3 cellular contexts compared by ENCODE assay signal in the genomic region with DNA sequence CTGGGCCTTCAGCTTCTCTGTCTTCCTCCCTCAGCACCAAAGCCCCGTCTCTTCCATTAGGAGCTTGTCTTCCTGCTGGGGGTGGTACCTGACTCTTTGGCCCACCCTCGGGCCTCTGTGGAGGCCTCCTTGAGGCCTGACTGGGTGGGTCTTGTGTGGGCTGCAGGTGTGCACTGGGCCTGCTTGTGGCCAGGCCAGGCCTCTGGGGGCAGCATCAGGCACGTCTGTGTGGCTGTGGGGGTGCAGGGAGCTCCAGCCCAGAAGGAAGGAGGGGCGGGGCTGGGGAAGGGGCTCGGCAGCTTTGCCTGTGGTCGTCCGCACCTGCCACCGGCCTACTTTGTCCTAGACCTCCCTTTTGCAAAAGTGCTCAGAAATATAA.
TF ChIP-seq lines count a peak whose summit lies in the region.

No MANE protein-coding gene starts in this region.

TF ChIP-seq in SK-N-SH, 30 proteins besides CTCF, POLR2A, EP300 and RAD21:
- TF ChIP-seq, protein P1, sequence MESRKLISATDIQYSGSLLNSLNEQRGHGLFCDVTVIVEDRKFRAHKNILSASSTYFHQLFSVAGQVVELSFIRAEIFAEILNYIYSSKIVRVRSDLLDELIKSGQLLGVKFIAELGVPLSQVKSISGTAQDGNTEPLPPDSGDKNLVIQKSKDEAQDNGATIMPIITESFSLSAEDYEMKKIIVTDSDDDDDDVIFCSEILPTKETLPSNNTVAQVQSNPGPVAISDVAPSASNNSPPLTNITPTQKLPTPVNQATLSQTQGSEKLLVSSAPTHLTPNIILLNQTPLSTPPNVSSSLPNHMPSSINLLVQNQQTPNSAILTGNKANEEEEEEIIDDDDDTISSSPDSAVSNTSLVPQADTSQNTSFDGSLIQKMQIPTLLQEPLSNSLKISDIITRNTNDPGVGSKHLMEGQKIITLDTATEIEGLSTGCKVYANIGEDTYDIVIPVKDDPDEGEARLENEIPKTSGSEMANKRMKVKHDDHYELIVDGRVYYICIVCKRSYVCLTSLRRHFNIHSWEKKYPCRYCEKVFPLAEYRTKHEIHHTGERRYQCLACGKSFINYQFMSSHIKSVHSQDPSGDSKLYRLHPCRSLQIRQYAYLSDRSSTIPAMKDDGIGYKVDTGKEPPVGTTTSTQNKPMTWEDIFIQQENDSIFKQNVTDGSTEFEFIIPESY (IDR thresholded peaks at IDR 0.05; ENCODE audit: borderline replicate concordance, low read depth): no peak
- TF ChIP-seq TAF1 (IDR thresholded peaks at IDR 0.05; ENCODE audit: borderline replicate concordance, low read depth, low read length) (no peak), FOXM1 (IDR thresholded peaks at IDR 0.05; ENCODE audit: low read depth) (no peak), SMC3 (IDR thresholded peaks at IDR 0.05; ENCODE audit: low read depth, low read length) (no peak), TEAD4 (IDR thresholded peaks at IDR 0.05; ENCODE audit: borderline replicate concordance, insufficient read depth) (no peak), EZH2phosphoT487 (IDR thresholded peaks at IDR 0.05; ENCODE audit: borderline replicate concordance, low read depth) (no peak)

TF ChIP-seq in SK-N-SH treated with all-trans-retinoic acid at 6 μM for 48 hours, 23 proteins besides CTCF, POLR2A, EP300 and RAD21 (continues in another document):
- no peak for TF ChIP-seq ISL1 (CRISPR knock-in tag; IDR thresholded peaks at IDR 0.05)
- no peak for TF ChIP-seq TCF4 (CRISPR knock-in tag; IDR thresholded peaks at IDR 0.05; ENCODE audit: borderline replicate concordance)
- no peak for TF ChIP-seq SNAI2 (CRISPR knock-in tag; IDR thresholded peaks at IDR 0.05)
- TF ChIP-seq, protein P2, sequence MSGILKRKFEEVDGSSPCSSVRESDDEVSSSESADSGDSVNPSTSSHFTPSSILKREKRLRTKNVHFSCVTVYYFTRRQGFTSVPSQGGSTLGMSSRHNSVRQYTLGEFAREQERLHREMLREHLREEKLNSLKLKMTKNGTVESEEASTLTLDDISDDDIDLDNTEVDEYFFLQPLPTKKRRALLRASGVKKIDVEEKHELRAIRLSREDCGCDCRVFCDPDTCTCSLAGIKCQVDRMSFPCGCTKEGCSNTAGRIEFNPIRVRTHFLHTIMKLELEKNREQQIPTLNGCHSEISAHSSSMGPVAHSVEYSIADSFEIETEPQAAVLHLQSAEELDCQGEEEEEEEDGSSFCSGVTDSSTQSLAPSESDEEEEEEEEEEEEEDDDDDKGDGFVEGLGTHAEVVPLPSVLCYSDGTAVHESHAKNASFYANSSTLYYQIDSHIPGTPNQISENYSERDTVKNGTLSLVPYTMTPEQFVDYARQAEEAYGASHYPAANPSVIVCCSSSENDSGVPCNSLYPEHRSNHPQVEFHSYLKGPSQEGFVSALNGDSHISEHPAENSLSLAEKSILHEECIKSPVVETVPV (CRISPR knock-in tag; IDR thresholded peaks at IDR 0.05): no peak
- TF ChIP-seq BACH2 (CRISPR knock-in tag; IDR thresholded peaks at IDR 0.05; ENCODE audit: borderline replicate concordance): no peak
- no peak for TF ChIP-seq RARB (CRISPR knock-in tag; IDR thresholded peaks at IDR 0.05)
- no peak for TF ChIP-seq ZC3H10 (CRISPR knock-in tag; IDR thresholded peaks at IDR 0.05)
- no peak for TF ChIP-seq OSR1 (CRISPR knock-in tag; IDR thresholded peaks at IDR 0.05)
- TF ChIP-seq, protein P3, sequence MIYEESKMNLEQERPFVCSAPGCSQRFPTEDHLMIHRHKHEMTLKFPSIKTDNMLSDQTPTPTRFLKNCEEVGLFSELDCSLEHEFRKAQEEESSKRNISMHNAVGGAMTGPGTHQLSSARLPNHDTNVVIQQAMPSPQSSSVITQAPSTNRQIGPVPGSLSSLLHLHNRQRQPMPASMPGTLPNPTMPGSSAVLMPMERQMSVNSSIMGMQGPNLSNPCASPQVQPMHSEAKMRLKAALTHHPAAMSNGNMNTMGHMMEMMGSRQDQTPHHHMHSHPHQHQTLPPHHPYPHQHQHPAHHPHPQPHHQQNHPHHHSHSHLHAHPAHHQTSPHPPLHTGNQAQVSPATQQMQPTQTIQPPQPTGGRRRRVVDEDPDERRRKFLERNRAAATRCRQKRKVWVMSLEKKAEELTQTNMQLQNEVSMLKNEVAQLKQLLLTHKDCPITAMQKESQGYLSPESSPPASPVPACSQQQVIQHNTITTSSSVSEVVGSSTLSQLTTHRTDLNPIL (CRISPR knock-in tag; IDR thresholded peaks at IDR 0.05; ENCODE audit: low read depth): no peak
- TF ChIP-seq, protein P4, sequence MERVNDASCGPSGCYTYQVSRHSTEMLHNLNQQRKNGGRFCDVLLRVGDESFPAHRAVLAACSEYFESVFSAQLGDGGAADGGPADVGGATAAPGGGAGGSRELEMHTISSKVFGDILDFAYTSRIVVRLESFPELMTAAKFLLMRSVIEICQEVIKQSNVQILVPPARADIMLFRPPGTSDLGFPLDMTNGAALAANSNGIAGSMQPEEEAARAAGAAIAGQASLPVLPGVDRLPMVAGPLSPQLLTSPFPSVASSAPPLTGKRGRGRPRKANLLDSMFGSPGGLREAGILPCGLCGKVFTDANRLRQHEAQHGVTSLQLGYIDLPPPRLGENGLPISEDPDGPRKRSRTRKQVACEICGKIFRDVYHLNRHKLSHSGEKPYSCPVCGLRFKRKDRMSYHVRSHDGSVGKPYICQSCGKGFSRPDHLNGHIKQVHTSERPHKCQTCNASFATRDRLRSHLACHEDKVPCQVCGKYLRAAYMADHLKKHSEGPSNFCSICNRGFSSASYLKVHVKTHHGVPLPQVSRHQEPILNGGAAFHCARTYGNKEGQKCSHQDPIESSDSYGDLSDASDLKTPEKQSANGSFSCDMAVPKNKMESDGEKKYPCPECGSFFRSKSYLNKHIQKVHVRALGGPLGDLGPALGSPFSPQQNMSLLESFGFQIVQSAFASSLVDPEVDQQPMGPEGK (CRISPR knock-in tag; IDR thresholded peaks at IDR 0.05; ENCODE audit: borderline replicate concordance): no peak
- no peak for TF ChIP-seq ZFP3 (CRISPR knock-in tag; IDR thresholded peaks at IDR 0.05)
- TF ChIP-seq ZNF70 (CRISPR knock-in tag; IDR thresholded peaks at IDR 0.05): no peak
- no peak for TF ChIP-seq GLIS3 (CRISPR knock-in tag; IDR thresholded peaks at IDR 0.05)
- no peak for TF ChIP-seq ZNF8 (CRISPR knock-in tag; IDR thresholded peaks at IDR 0.05)
- TF ChIP-seq ESRRG (CRISPR knock-in tag; IDR thresholded peaks at IDR 0.05): no peak
- TF ChIP-seq, protein P5, sequence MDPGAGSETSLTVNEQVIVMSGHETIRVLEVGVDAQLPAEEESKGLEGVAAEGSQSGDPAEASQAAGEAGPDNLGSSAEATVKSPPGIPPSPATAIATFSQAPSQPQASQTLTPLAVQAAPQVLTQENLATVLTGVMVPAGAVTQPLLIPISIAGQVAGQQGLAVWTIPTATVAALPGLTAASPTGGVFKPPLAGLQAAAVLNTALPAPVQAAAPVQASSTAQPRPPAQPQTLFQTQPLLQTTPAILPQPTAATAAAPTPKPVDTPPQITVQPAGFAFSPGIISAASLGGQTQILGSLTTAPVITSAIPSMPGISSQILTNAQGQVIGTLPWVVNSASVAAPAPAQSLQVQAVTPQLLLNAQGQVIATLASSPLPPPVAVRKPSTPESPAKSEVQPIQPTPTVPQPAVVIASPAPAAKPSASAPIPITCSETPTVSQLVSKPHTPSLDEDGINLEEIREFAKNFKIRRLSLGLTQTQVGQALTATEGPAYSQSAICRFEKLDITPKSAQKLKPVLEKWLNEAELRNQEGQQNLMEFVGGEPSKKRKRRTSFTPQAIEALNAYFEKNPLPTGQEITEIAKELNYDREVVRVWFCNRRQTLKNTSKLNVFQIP (CRISPR knock-in tag; IDR thresholded peaks at IDR 0.05; ENCODE audit: borderline replicate concordance, low read depth): no peak
- no peak for TF ChIP-seq PPARA (CRISPR knock-in tag; IDR thresholded peaks at IDR 0.05; ENCODE audit: borderline replicate concordance)

TF ChIP-seq in K562, 482 proteins besides CTCF, POLR2A, EP300 and RAD21:
- TF ChIP-seq ZBTB7A (IDR thresholded peaks at IDR 0.05; ENCODE audit: borderline replicate concordance, control insufficient read depth, low read depth, low read length) (peak; percentile 65; the same call in 1 of the 2 replicates), GATAD2A (IDR thresholded peaks at IDR 0.05) (no peak)
- TF ChIP-seq, protein P6, sequence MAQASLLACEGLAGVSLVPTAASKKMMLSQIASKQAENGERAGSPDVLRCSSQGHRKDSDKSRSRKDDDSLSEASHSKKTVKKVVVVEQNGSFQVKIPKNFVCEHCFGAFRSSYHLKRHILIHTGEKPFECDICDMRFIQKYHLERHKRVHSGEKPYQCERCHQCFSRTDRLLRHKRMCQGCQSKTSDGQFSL (CRISPR knock-in tag; IDR thresholded peaks at IDR 0.05): peak; percentile 92
- TF ChIP-seq, protein P6 (tag; IDR thresholded peaks at IDR 0.05): no peak
